In genomic region chr17:59331129-59331928, GRCh38 we compare ENCODE assay signal across 8 cellular contexts. TPM values are rescaled to one million over a fixed set of nuclear protein-coding genes. Genes with fewer than 3 reads are reported as not detected.
DNase-seq lines count a peak whose midpoint lies in the region; ATAC-seq and TF ChIP-seq lines count a peak whose summit lies in the region.

A gene with protein sequence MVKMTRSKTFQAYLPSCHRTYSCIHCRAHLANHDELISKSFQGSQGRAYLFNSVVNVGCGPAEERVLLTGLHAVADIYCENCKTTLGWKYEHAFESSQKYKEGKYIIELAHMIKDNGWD (plus strand): TSS chr17:59331655. CDS start chr17:59353410, 21,755 bp downstream.

- peak; percentile 91 for DNase-seq in HK-2 (ENCODE audit: unreplicated experiment)
- DNase-seq in NCI-H82 treated with DMSO at 0.1 percent for 48 hours (lab: John Stamatoyannopoulos, UW; ENCODE audit: unreplicated experiment): peak; percentile 88
- peak; percentile 92 for DNase-seq in activated CD4-positive, alpha-beta memory T cell treated with anti-CD3 and anti-CD28 coated beads for 36 hours
- DNase-seq in dorsolateral prefrontal cortex: peak; percentile 95 to 99 (median 98)
- DNase-seq in stimulated activated CD4-positive, alpha-beta T cell treated with anti-CD3 and anti-CD28 coated beads, Interleukin-2, amount 100 ng/mL, for 48 hours: peak; percentile 78 to 82

- H3K9me3 Mint-ChIP-seq in activated CD4-positive, alpha-beta memory T cell treated with anti-CD3 and anti-CD28 coated beads for 36 hours: no peaks in the 10 kb centered on the region

- H3K27ac Mint-ChIP-seq in activated CD4-positive, alpha-beta memory T cell treated with anti-CD3 and anti-CD28 coated beads for 36 hours: peak within 1 kb of the TSS; percentile 64

- H4K20me1 ChIP-seq in BLaER1 treated with 17β-estradiol and CSF1 and Interleukin-3, amounts not matched to agents 10 nM and 100 nM: peaks cover 23 to 45% (median 36%) of the 10 kb centered on the region in 11 experiments; a peak in 21 of 22 replicates

- no peak for TF ChIP-seq RAD21 in liver (IDR thresholded peaks at IDR 0.05)

- H3K27me3 Mint-ChIP-seq in activated CD4-positive, alpha-beta memory T cell treated with anti-CD3 and anti-CD28 coated beads for 36 hours: no peaks in the 10 kb centered on the region

- H3K36me3 ChIP-seq in BLaER1 treated with 17β-estradiol and CSF1 and Interleukin-3, amounts not matched to agents 10 nM and 100 nM: no peaks in the 10 kb centered on the region
- peaks cover 0 to 2% (median 0%) of the 10 kb centered on the region in 4 donors for H3K36me3 ChIP-seq in liver (ENCODE audit: control insufficient read depth in 4 of 4, insufficient read depth in 3 of 4, low read depth in 1 of 4, low read length in 3 of 4)

- H3K4me1 Mint-ChIP-seq in activated CD4-positive, alpha-beta memory T cell treated with anti-CD3 and anti-CD28 coated beads for 36 hours (ENCODE audit: low read depth): peaks cover 60% of the 10 kb centered on the region

- no peaks in the 10 kb centered on the region for H3K36me3 Mint-ChIP-seq in activated CD4-positive, alpha-beta memory T cell treated with anti-CD3 and anti-CD28 coated beads for 36 hours

- POLR2A ChIA-PET in activated CD4-positive, alpha-beta memory T cell treated with anti-CD3 and anti-CD28 coated beads for 36 hours (lab: Charles Lee): interaction anchor here (1.6 kb wide), 1 partner anchor 109 kb away, joined by 5 read pairs; no protein-coding TSS in a partner anchor

- H3K9ac ChIP-seq in BLaER1 treated with 17β-estradiol and CSF1 and Interleukin-3, amounts not matched to agents 10 nM and 100 nM: peak within 1 kb of the TSS; percentile 82 to 98 (median 87)
- peak within 1 kb of the TSS; percentile 57 to 97 for H3K9ac ChIP-seq in liver (ENCODE audit: low read depth in 1 of 2, low read length in 2 of 2)

- H3K27ac ChIP-seq in BLaER1 treated with 17β-estradiol and CSF1 and Interleukin-3, amounts not matched to agents 10 nM and 100 nM: peak within 1 kb of the TSS; percentile 60 to 94 (median 83)
- H3K27ac ChIP-seq in dorsolateral prefrontal cortex (peak within 1 kb of the TSS; percentile 73 to 99 (median 96)), liver (ENCODE audit: low read depth in 1 of 2, low read length in 2 of 2) (peak within 1 kb of the TSS; percentile 98 to 99)

- intact Hi-C loops in activated CD4-positive, alpha-beta memory T cell treated with anti-CD3 and anti-CD28 coated beads for 36 hours (cut with micrococcal nuclease): loop anchor here (1.0 kb wide), 1 partner anchor 31 kb away; no protein-coding TSS in a partner anchor
- intact Hi-C loops in dorsolateral prefrontal cortex (cut with DNase I): loop anchor here (5.0 to 10.0 kb wide), 4 partner anchors 36 to 283 kb away; partner anchors contain the start of gene CLTC (in 1 of the 2)

- no peaks in the 10 kb centered on the region for H3K9me3 ChIP-seq in BLaER1 treated with 17β-estradiol and CSF1 and Interleukin-3, amounts not matched to agents 10 nM and 100 nM (replicated peaks in 1 of 11)
- no peaks in the 10 kb centered on the region for H3K9me3 ChIP-seq in liver (ENCODE audit: control insufficient read depth in 4 of 4, low read length in 3 of 4)

- peak within 1 kb of the TSS; percentile 81 to 97 (median 91) for H3K4me2 ChIP-seq in BLaER1 treated with 17β-estradiol and CSF1 and Interleukin-3, amounts not matched to agents 10 nM and 100 nM

- CTCF ChIA-PET in activated CD4-positive, alpha-beta memory T cell treated with anti-CD3 and anti-CD28 coated beads for 36 hours (lab: Charles Lee): interaction anchor here (1.2 to 8.4 kb wide), 4 partner anchors 31 to 187 kb away, joined by 4 to 141 read pairs (median 10); no protein-coding TSS in a partner anchor

- peak; percentile 84 for ATAC-seq in GM19438 (IDR thresholded peaks at IDR 0.05; ENCODE audit: low read depth, unreplicated experiment)

- peak within 1 kb of the TSS; percentile 83 for H3K4me3 Mint-ChIP-seq in activated CD4-positive, alpha-beta memory T cell treated with anti-CD3 and anti-CD28 coated beads for 36 hours

- peaks cover 28 to 74% (median 51%) of the 10 kb centered on the region in 10 experiments for H3K4me1 ChIP-seq in BLaER1 treated with 17β-estradiol and CSF1 and Interleukin-3, amounts not matched to agents 10 nM and 100 nM
- peaks cover 14 to 73% (median 49%) of the 10 kb centered on the region in 4 donors for H3K4me1 ChIP-seq in liver (ENCODE audit: control insufficient read depth in 4 of 4, insufficient read depth in 4 of 4, low read length in 3 of 4)

- TF ChIP-seq CTCF in dorsolateral prefrontal cortex (IDR thresholded peaks at IDR 0.05 in 54 of 56, conservative IDR thresholded peaks at IDR 0.05 in 2 of 56; ENCODE audit: low read depth in 1 of 56, partially characterized antibody in 56 of 56): peak in 11 of 56 donors; percentile 9 to 41 (median 21)
- TF ChIP-seq CTCF in liver (IDR thresholded peaks at IDR 0.05; ENCODE audit: low read depth, low read length, missing input control): no peak

- H3K4me3 ChIP-seq in BLaER1 treated with 17β-estradiol and CSF1 and Interleukin-3, amounts not matched to agents 10 nM and 100 nM: peak within 1 kb of the TSS; percentile 76 to 98 (median 96)
- H3K4me3 ChIP-seq in dorsolateral prefrontal cortex (peak within 1 kb of the TSS; percentile 59 to 100 (median 96)), liver (ENCODE audit: low read depth in 1 of 3, low read length in 3 of 3) (peak within 1 kb of the TSS; percentile 32 to 96 (median 92))

- under 1% methylated on average over 71 of the region's 71 CpGs for WGBS in liver

- H3K27me3 ChIP-seq in BLaER1 treated with 17β-estradiol and CSF1 and Interleukin-3, amounts not matched to agents 10 nM and 100 nM: peaks cover 0 to 13% (median 0%) of the 10 kb centered on the region in 11 experiments; a peak in 4 of 22 replicates
- H3K27me3 ChIP-seq in dorsolateral prefrontal cortex: no peaks in the 10 kb centered on the region
- no peaks in the 10 kb centered on the region for H3K27me3 ChIP-seq in liver (ENCODE audit: control insufficient read depth in 4 of 4, insufficient read depth in 4 of 4, low read length in 3 of 4)

TF ChIP-seq in liver, 16 proteins besides CTCF, POLR2A, EP300 and RAD21:
- TF ChIP-seq YY1 (IDR thresholded peaks at IDR 0.05): peak; percentile 22
- TF ChIP-seq RXRA (IDR thresholded peaks at IDR 0.05): no peak
- peak; percentile 84 for TF ChIP-seq SP1 (IDR thresholded peaks at IDR 0.05)

RNA-seq across cellular contexts. Expression of the gene that starts here (rescaled TPM):
- total RNA-seq in activated CD4-positive, alpha-beta memory T cell treated with anti-CD3 and anti-CD28 coated beads for 36 hours: 1 to 10 TPM; 7.6 to 9.4 TPM
- total RNA-seq in dorsolateral prefrontal cortex (100 to 1,000 TPM in 1 of 120 experiments, 10 to 100 TPM in 119; 35.6 to 117 (median 58.9) TPM), liver (10 to 100 TPM; 12.0 to 23.8 TPM)
- 10 to 100 TPM in 1 of 2 donors, 1 to 10 TPM in 1; 4.2 to 10.6 TPM for polyA plus RNA-seq in liver

Comparison
In these comparisons a context has a peak if more than half of its experiments do, and no peak if none do; other contexts are left out.
1. Peak in every context shown above with its lines: DNase-seq, ATAC-seq, H3K4me3 ChIP-seq and H3K27ac ChIP-seq.